ENCODE assay signal across 30 cellular contexts in genomic region chr3:55668359-55668758, GRCh38.
DNase-seq lines count a peak whose midpoint lies in the region; FAIRE-seq and TF ChIP-seq lines count a peak whose summit lies in the region.
"Had no signal": no experiment of that assay in that cellular context is flagged by ENCODE, and none has a peak within 500 bp of the region (broad histone marks: within the 10 kb centered on the region; RNA-seq: fewer than 3 reads in every experiment).

No MANE protein-coding gene starts in this region.

- H3K79me2 ChIP-seq in osteoblast (ENCODE audit: insufficient read depth, low read length) = no peaks in the 10 kb centered on the region

- H3K27me3 ChIP-seq in bronchial epithelial cell (ENCODE audit: control insufficient read depth, insufficient read depth, low read length) (no peaks in the 10 kb centered on the region), osteoblast (ENCODE audit: insufficient read depth, low read length) (no peaks in the 10 kb centered on the region)
- H3K27me3 ChIP-seq: upper lobe of left lung had no signal

- H3K4me2 ChIP-seq in osteoblast (ENCODE audit: insufficient read depth, low read length) = no peak overlapping the region
- H3K4me2 ChIP-seq: neural progenitor cell had no signal

- peak; percentile 73 for FAIRE-seq in bronchial epithelial cell (lab: Jason Lieb, UNC)
- FAIRE-seq: colon, GM12878, kidney had no signal

- no peak overlapping the region for H3K27ac ChIP-seq in osteoblast (ENCODE audit: low read depth, low read length)
- H3K27ac ChIP-seq: C4-2B, HL-60, lower lobe of right lung, neural progenitor cell, RWPE1, upper lobe of left lung, VCaP had no signal

- TF ChIP-seq CTCF in bronchial epithelial cell (IDR thresholded peaks at IDR 0.05; ENCODE audit: insufficient read depth, low read length, severe bottlenecking) (no peak), osteoblast (IDR thresholded peaks at IDR 0.05; ENCODE audit: extremely low read depth, low read depth, low read length) (no peak)

- H4K20me1 ChIP-seq in osteoblast (ENCODE audit: insufficient read depth, low read length) = no peaks in the 10 kb centered on the region

- no peaks in the 10 kb centered on the region for H3K9me3 ChIP-seq in osteoblast (ENCODE audit: low read depth, low read length)
- H3K9me3 ChIP-seq: Caco-2, lower lobe of right lung, upper lobe of left lung had no signal

- H3K36me3 ChIP-seq in bronchial epithelial cell (ENCODE audit: control insufficient read depth, insufficient read depth, low read length) (no peaks in the 10 kb centered on the region), osteoblast (ENCODE audit: insufficient read depth, low read length) (no peaks in the 10 kb centered on the region)
- H3K36me3 ChIP-seq: lower lobe of right lung, neural progenitor cell, upper lobe of left lung had no signal

- peak overlapping the region; percentile 1 for H2AFZ ChIP-seq in osteoblast (ENCODE audit: low read length)
- H2AFZ ChIP-seq: neural progenitor cell had no signal

- peaks cover 10% of the 10 kb centered on the region for H3K4me1 ChIP-seq in osteoblast (ENCODE audit: insufficient read depth, low read length)
- H3K4me1 ChIP-seq: Caco-2, lower lobe of right lung had no signal

- H3K4me3 ChIP-seq in bronchial epithelial cell (ENCODE audit: low read depth, low read length) (no peak overlapping the region), osteoblast (ENCODE audit: insufficient read depth, low read length) (no peak overlapping the region)
- H3K4me3 ChIP-seq: GM12878, lower lobe of right lung, neural progenitor cell, upper lobe of left lung had no signal

- DNase-seq in EL (peak; percentile 91), NCI-H226 (peak; percentile 20), bronchial epithelial cell (ENCODE audit: low read depth) (no peak), osteoblast (ENCODE audit: insufficient read length, low spot score, missing footprints) (no peak), superior temporal gyrus (ENCODE audit: extremely low spot score) (no peak), NCI-H1694 treated with DMSO at 0.1 percent for 48 hours (lab: John Stamatoyannopoulos, UW) (no peak), NCI-H526 (lab: John Stamatoyannopoulos, UW) (no peak), LoVo (ENCODE audit: low spot score) (no peak)
- DNase-seq: activated CD4-positive, alpha-beta T cell treated with anti-CD3 and anti-CD28 coated beads for 4 hours; activated CD8-positive, alpha-beta memory T cell treated with anti-CD3 and anti-CD28 coated beads for 24 hours; activated gamma-delta T cell treated with Interleukin-2 at 50 U/mL for 16 hours; Caco-2; DMS79 treated with DMSO at 0.1 percent for 48 hours; effector memory CD4-positive, alpha-beta T cell; kidney; lower lobe of right lung; NCI-H1092 treated with DMSO at 0.1 percent for 48 hours; NCI-H2029 treated with DMSO at 0.1 percent for 48 hours; NCI-H774; posterior cingulate gyrus; right cardiac atrium; stimulated activated CD4-positive, alpha-beta T cell treated with anti-CD3 and anti-CD28 coated beads, Interleukin-2, amount 100 ng/mL, for 48 hours; upper lobe of left lung had no signal

Comparison
In these comparisons a context has a peak if more than half of its experiments do, and no peak if none do; other contexts are left out.
1. DNase-seq: peak in EL (single experiment) and NCI-H226 (single experiment); none in bronchial epithelial cell (single experiment), osteoblast (single experiment), superior temporal gyrus (single experiment), NCI-H1694 treated with DMSO at 0.1 percent for 48 hours (single experiment), NCI-H526 (0 of 2) and LoVo (single experiment).